11 cellular contexts compared by ENCODE assay signal in the genomic region with DNA sequence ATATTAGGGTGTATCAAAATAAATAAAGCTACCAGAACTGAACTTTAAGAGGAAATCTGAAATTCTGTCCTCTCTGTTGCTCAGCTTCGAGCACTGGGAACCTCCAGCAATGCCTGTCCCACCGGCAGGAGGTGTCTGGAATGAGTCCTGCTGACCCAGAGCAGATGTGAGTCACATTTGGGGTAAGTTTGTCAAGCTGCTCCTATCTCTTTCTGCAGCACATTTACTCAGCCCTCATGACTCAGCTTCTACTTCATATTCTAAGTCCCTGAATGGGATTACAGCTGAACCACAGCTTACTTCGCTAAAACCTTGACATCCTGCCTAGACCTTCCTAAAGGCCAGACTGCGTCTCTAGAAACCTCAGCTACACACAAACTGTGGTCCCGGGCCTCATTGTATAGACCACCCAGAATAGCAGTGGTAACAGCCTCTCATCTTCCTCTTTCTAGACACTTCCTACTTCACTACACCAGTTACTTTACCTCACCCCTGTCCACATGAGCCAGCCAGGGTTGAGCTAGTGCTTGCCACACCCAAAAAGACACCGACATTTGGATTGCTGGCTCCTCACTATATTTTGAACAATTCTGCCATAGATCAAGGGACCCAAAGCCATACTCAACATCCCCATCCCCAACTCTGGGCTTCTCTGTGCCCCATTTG.
A peak's percentile ranks its signal among the peaks of the same experiment; 100 is the strongest.
DNase-seq lines count a peak whose midpoint lies in the region; ATAC-seq and TF ChIP-seq lines count a peak whose summit lies in the region.
"Had no signal": no experiment of that assay in that cellular context is flagged by ENCODE, and none has a peak within 500 bp of the region (broad histone marks: within the 10 kb centered on the region; RNA-seq: fewer than 3 reads in every experiment).

No MANE protein-coding gene starts in this region.

- H3K4me3 Mint-ChIP-seq in stimulated activated naive CD8-positive, alpha-beta T cell treated with anti-CD3 and anti-CD28 coated beads, Interleukin-15, amount 100 ng/mL, for 72 hours, result no peak overlapping the region

- H3K27me3 ChIP-seq in RWPE2 (ENCODE audit: insufficient read depth, poor library complexity, severe bottlenecking), result peaks cover 25% of the 10 kb centered on the region
- H3K27me3 ChIP-seq: upper lobe of left lung had no signal

- no peaks in the 10 kb centered on the region for H3K4me1 ChIP-seq in RWPE2 (ENCODE audit: insufficient read depth, poor library complexity, severe bottlenecking)
- H3K4me1 ChIP-seq: heart left ventricle, upper lobe of left lung had no signal

- H3K4me3 ChIP-seq in RWPE2 (ENCODE audit: severe bottlenecking) (no peak overlapping the region), fibroblast of the aortic adventitia (ENCODE audit: low read depth, low read length) (no peak overlapping the region)
- H3K4me3 ChIP-seq: heart left ventricle, upper lobe of left lung had no signal

- no peak overlapping the region for H3K27ac ChIP-seq in RWPE2 (ENCODE audit: poor library complexity, severe bottlenecking)
- H3K27ac ChIP-seq: heart left ventricle, upper lobe of left lung had no signal

- no peak overlapping the region for H3K27ac Mint-ChIP-seq in stimulated activated naive CD8-positive, alpha-beta T cell treated with anti-CD3 and anti-CD28 coated beads, Interleukin-15, amount 100 ng/mL, for 72 hours

- no peak for DNase-seq in stimulated activated naive CD8-positive, alpha-beta T cell treated with anti-CD3 and anti-CD28 coated beads, Interleukin-15, Interleukin-2, amounts not matched to agents 100 U/mL and 50 U/mL, for 24 hours
- DNase-seq in stimulated activated naive CD8-positive, alpha-beta T cell treated with anti-CD3 and anti-CD28 coated beads, Interleukin-15, amount 100 ng/mL, for 72 hours, result no peak
- DNase-seq in RWPE2 (ENCODE audit: low spot score) (peak; percentile 78), fibroblast of the aortic adventitia (ENCODE audit: low read depth) (peak; percentile 90), NCI-H146 (lab: John Stamatoyannopoulos, UW) (no peak), GM13977 (ENCODE audit: low spot score) (no peak)
- DNase-seq in activated naive CD4-positive, alpha-beta T cell treated with Interleukin-2 at 50 U/mL for 16 hours, result no peak
- DNase-seq: NCI-H2029 treated with DMSO at 0.1 percent for 48 hours, upper lobe of left lung had no signal

- H3K27me3 Mint-ChIP-seq in stimulated activated naive CD8-positive, alpha-beta T cell treated with anti-CD3 and anti-CD28 coated beads, Interleukin-15, amount 100 ng/mL, for 72 hours, result peaks cover 13% of the 10 kb centered on the region

- in situ Hi-C loops in GM13977 (cut with MboI; ENCODE audit: low pct_unique_long_range_greater_than_20kb, low sequenced_read_pairs, unreplicated experiment), result no loop called here

- H3K36me3 ChIP-seq in RWPE2 (ENCODE audit: low read depth), result no peaks in the 10 kb centered on the region
- H3K36me3 ChIP-seq: heart left ventricle, upper lobe of left lung had no signal

- H3K4me1 Mint-ChIP-seq in stimulated activated naive CD8-positive, alpha-beta T cell treated with anti-CD3 and anti-CD28 coated beads, Interleukin-15, amount 100 ng/mL, for 72 hours, result no peaks in the 10 kb centered on the region

- no peaks in the 10 kb centered on the region for H3K9me3 Mint-ChIP-seq in stimulated activated naive CD8-positive, alpha-beta T cell treated with anti-CD3 and anti-CD28 coated beads, Interleukin-15, amount 100 ng/mL, for 72 hours

- peak; percentile 33 for TF ChIP-seq CTCF in RWPE2 (IDR thresholded peaks at IDR 0.05; ENCODE audit: poor library complexity, severe bottlenecking)
- TF ChIP-seq CTCF in fibroblast of the aortic adventitia (IDR thresholded peaks at IDR 0.05; ENCODE audit: insufficient read depth, low read length), result peak; percentile 58
- TF ChIP-seq CTCF in GM13977 (IDR thresholded peaks at IDR 0.05; ENCODE audit: extremely low read depth, insufficient read depth, missing control alignments), result no peak

- no peaks in the 10 kb centered on the region for H3K9me3 ChIP-seq in RWPE2 (ENCODE audit: severe bottlenecking)
- H3K9me3 ChIP-seq: heart left ventricle, upper lobe of left lung had no signal

- peak; percentile 36 for ATAC-seq in stimulated activated naive CD8-positive, alpha-beta T cell treated with anti-CD3 and anti-CD28 coated beads, Interleukin-15, Interleukin-2, amounts not matched to agents 100 U/mL and 50 U/mL, for 24 hours
- ATAC-seq in stimulated activated naive CD8-positive, alpha-beta T cell treated with anti-CD3 and anti-CD28 coated beads, Interleukin-15, amount 100 ng/mL, for 72 hours, result no peak
- peak; percentile 100 for ATAC-seq in RWPE2 (ENCODE audit: low read depth)
- no peak for ATAC-seq in GM19328 (IDR thresholded peaks at IDR 0.05; ENCODE audit: unreplicated experiment)

Comparison
In these comparisons a context has a peak if more than half of its experiments do, and no peak if none do; other contexts are left out.
1. ATAC-seq: peak in stimulated activated naive CD8-positive, alpha-beta T cell treated with anti-CD3 and anti-CD28 coated beads, Interleukin-15, Interleukin-2, amounts not matched to agents 100 U/mL and 50 U/mL, for 24 hours (single experiment) and RWPE2 (single experiment); none in stimulated activated naive CD8-positive, alpha-beta T cell treated with anti-CD3 and anti-CD28 coated beads, Interleukin-15, amount 100 ng/mL, for 72 hours (single experiment) and GM19328 (single experiment).
2. DNase-seq: peak in RWPE2 (single experiment) and fibroblast of the aortic adventitia (single experiment); none in stimulated activated naive CD8-positive, alpha-beta T cell treated with anti-CD3 and anti-CD28 coated beads, Interleukin-15, Interleukin-2, amounts not matched to agents 100 U/mL and 50 U/mL, for 24 hours (single experiment), stimulated activated naive CD8-positive, alpha-beta T cell treated with anti-CD3 and anti-CD28 coated beads, Interleukin-15, amount 100 ng/mL, for 72 hours (0 of 2), NCI-H146 (single experiment), activated naive CD4-positive, alpha-beta T cell treated with Interleukin-2 at 50 U/mL for 16 hours (single experiment) and GM13977 (single experiment).